15 cellular contexts compared by ENCODE assay signal in the genomic region with DNA sequence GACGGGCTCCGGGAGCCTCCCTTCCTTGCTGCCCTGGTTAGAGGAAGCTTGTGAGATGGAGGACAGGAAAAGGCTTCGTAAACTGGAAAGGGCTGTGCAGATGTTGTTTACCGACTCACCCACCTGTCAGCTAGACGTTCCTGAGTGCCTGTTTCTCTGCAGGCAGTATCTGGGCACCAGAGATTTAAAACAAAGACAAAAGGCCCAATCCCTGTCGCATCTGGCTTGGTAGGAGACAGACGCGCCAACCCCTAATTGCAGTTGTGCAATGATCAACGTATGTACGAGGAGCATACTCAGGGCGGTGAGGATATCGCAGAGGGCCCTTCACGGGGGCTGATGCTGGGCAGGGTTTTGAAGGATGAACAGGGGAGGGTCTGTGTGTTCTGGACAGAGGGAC.
A peak's percentile ranks its signal among the peaks of the same experiment; 100 is the strongest.
DNase-seq lines count a peak whose midpoint lies in the region; ATAC-seq and TF ChIP-seq lines count a peak whose summit lies in the region.
"Had no signal": no experiment of that assay in that cellular context is flagged by ENCODE, and none has a peak within 500 bp of the region (broad histone marks: within the 10 kb centered on the region; RNA-seq: fewer than 3 reads in every experiment).

No MANE protein-coding gene starts in this region.

- H3K27me3 ChIP-seq in neural cell (ENCODE audit: insufficient read depth, low read depth, low read length): no peaks in the 10 kb centered on the region
- H3K27me3 ChIP-seq: breast epithelium had no signal

- H3K4me3 ChIP-seq in neural cell (ENCODE audit: low read length): peak overlapping the region; percentile 58
- H3K4me3 ChIP-seq: breast epithelium, GM23338, SK-N-MC had no signal

- DNase-seq in NCI-H1092 treated with DMSO at 0.1 percent for 48 hours (lab: John Stamatoyannopoulos, UW) (peak; percentile 58), NCI-H1092 (lab: John Stamatoyannopoulos, UW) (no peak), NCI-H1436 treated with DMSO at 0.1 percent for 48 hours (lab: John Stamatoyannopoulos, UW) (peak; percentile 48), NOMO-1 treated with dmso at 0.1 percent for 144 hours (lab: John Stamatoyannopoulos, UW; ENCODE audit: unreplicated experiment) (peak; percentile 30), erythroblast (lab: John Stamatoyannopoulos, UW) (no peak)
- DNase-seq: 8988T; activated CD4-positive, CD25-positive, alpha-beta regulatory T cell treated with anti-CD3 and anti-CD28 coated beads, Interleukin-2, amount 50 U/mL, for 72 hours; left colon had no signal

- no peak overlapping the region for H2AFZ ChIP-seq in neural cell (ENCODE audit: low read depth, low read length)
- H2AFZ ChIP-seq: GM23338 had no signal

- no peaks in the 10 kb centered on the region for H3K9me3 ChIP-seq in neural cell (ENCODE audit: low read length)
- H3K9me3 ChIP-seq: breast epithelium had no signal

- no peak for TF ChIP-seq EP300 in neural cell (conservative IDR thresholded peaks at IDR 0.05; ENCODE audit: poor library complexity, severe bottlenecking)

- peaks cover 85% of the 10 kb centered on the region for H3K79me2 ChIP-seq in neural cell (replicated peaks; ENCODE audit: insufficient read depth, low read length)

- TF ChIP-seq CTCF in neural cell (IDR thresholded peaks at IDR 0.05; ENCODE audit: poor library complexity, severe bottlenecking): no peak

- peak overlapping the region; percentile 75 for H3K9ac ChIP-seq in neural cell (ENCODE audit: low read length)

- H3F3A ChIP-seq in neural cell (ENCODE audit: insufficient read depth, low read length, poor library complexity, severe bottlenecking): peaks cover 4% of the 10 kb centered on the region

- TF ChIP-seq POLR2A in erythroblast (IDR thresholded peaks at IDR 0.05; ENCODE audit: low read length): no peak

- H3K4me2 ChIP-seq in neural cell (ENCODE audit: low read length): peak overlapping the region; percentile 53
- H3K4me2 ChIP-seq: GM23338 had no signal

- ATAC-seq in GM21526 (IDR thresholded peaks at IDR 0.05; ENCODE audit: low FRiP score, unreplicated experiment) (no peak), GM21360 (IDR thresholded peaks at IDR 0.05; ENCODE audit: unreplicated experiment) (no peak)
- ATAC-seq: activated T-helper 17 cell treated with anti-CD3 and anti-CD28 coated beads, Interleukin-2, amount 50 U/mL, for 72 hours; GM23338; left colon had no signal

- peaks cover 20% of the 10 kb centered on the region for H4K20me1 ChIP-seq in neural cell (ENCODE audit: insufficient read depth)

- peak overlapping the region; percentile 95 for H3K27ac ChIP-seq in neural cell (ENCODE audit: low read length)
- H3K27ac ChIP-seq: breast epithelium, SK-N-MC had no signal

- no peaks in the 10 kb centered on the region for H3K9me2 ChIP-seq in neural cell (ENCODE audit: insufficient read depth, low read length)

- TF ChIP-seq RAD21 in neural cell (conservative IDR thresholded peaks at IDR 0.05): no peak

- H3K36me3 ChIP-seq in neural cell (ENCODE audit: insufficient read depth, low read length): no peaks in the 10 kb centered on the region
- H3K36me3 ChIP-seq: breast epithelium had no signal

TF ChIP-seq in neural cell, 6 proteins besides CTCF, POLR2A, EP300 and RAD21:
- no peak for TF ChIP-seq SMC3 (conservative IDR thresholded peaks at IDR 0.05; ENCODE audit: poor library complexity)
- no peak for TF ChIP-seq MXI1 (conservative IDR thresholded peaks at IDR 0.05; ENCODE audit: poor library complexity, severe bottlenecking)
- TF ChIP-seq, protein P1, sequence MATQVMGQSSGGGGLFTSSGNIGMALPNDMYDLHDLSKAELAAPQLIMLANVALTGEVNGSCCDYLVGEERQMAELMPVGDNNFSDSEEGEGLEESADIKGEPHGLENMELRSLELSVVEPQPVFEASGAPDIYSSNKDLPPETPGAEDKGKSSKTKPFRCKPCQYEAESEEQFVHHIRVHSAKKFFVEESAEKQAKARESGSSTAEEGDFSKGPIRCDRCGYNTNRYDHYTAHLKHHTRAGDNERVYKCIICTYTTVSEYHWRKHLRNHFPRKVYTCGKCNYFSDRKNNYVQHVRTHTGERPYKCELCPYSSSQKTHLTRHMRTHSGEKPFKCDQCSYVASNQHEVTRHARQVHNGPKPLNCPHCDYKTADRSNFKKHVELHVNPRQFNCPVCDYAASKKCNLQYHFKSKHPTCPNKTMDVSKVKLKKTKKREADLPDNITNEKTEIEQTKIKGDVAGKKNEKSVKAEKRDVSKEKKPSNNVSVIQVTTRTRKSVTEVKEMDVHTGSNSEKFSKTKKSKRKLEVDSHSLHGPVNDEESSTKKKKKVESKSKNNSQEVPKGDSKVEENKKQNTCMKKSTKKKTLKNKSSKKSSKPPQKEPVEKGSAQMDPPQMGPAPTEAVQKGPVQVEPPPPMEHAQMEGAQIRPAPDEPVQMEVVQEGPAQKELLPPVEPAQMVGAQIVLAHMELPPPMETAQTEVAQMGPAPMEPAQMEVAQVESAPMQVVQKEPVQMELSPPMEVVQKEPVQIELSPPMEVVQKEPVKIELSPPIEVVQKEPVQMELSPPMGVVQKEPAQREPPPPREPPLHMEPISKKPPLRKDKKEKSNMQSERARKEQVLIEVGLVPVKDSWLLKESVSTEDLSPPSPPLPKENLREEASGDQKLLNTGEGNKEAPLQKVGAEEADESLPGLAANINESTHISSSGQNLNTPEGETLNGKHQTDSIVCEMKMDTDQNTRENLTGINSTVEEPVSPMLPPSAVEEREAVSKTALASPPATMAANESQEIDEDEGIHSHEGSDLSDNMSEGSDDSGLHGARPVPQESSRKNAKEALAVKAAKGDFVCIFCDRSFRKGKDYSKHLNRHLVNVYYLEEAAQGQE (IDR thresholded peaks at IDR 0.05; ENCODE audit: borderline replicate concordance): no peak
- no peak for TF ChIP-seq EZH2 (IDR thresholded peaks at IDR 0.05; ENCODE audit: borderline replicate concordance, insufficient read depth, low read length, poor library complexity, severe bottlenecking)
- TF ChIP-seq TAF1 (IDR thresholded peaks at IDR 0.05; ENCODE audit: low read depth): no peak
- no peak for TF ChIP-seq POLR2AphosphoS5 (IDR thresholded peaks at IDR 0.05)

Comparison
In these comparisons a context has a peak if more than half of its experiments do, and no peak if none do; other contexts are left out.
1. DNase-seq: peak in NCI-H1092 treated with DMSO at 0.1 percent for 48 hours (single experiment), NCI-H1436 treated with DMSO at 0.1 percent for 48 hours (single experiment) and NOMO-1 treated with dmso at 0.1 percent for 144 hours (single experiment); none in NCI-H1092 (single experiment) and erythroblast (0 of 2).